Comparison of ENCODE assay signal across 23 cellular contexts in genomic region chr12:18601962-18602361, GRCh38.
"Had no signal": no experiment of that assay in that cellular context is flagged by ENCODE, and none has a peak within 500 bp of the region (broad histone marks: within the 10 kb centered on the region; RNA-seq: fewer than 3 reads in every experiment).

No MANE protein-coding gene starts in this region.

- H3K79me2 ChIP-seq: hepatocyte had no signal

- H3K27ac ChIP-seq: esophagus muscularis mucosa, foreskin keratinocyte, gastroesophageal sphincter, heart left ventricle, hepatocyte, left lung, neutrophil, pancreas, sigmoid colon, thoracic aorta, tibial nerve, upper lobe of right lung, uterus had no signal

- H3K9me3 ChIP-seq: esophagus muscularis mucosa, gastroesophageal sphincter, neutrophil, pancreas, sigmoid colon, thoracic aorta, upper lobe of right lung, uterus had no signal

- H3K4me1 ChIP-seq: esophagus muscularis mucosa, foreskin keratinocyte, gastroesophageal sphincter, heart left ventricle, left lung, pancreas, sigmoid colon, tibial nerve, upper lobe of right lung, uterus had no signal

- H3K36me3 ChIP-seq: esophagus muscularis mucosa, gastroesophageal sphincter, heart left ventricle, left lung, neutrophil, pancreas, sigmoid colon, thoracic aorta, tibial nerve, upper lobe of right lung, uterus had no signal

- H3K4me2 ChIP-seq: hepatocyte had no signal

- ATAC-seq: foreskin keratinocyte; gastroesophageal sphincter; heart left ventricle; left cardiac atrium; left lung; naive thymus-derived CD4-positive, alpha-beta T cell; pancreas; stimulated activated naive B cell treated with anti-CD40 and anti-IgM and Interleukin-4, amounts not matched to agents 10 μg/mL and 1 μg/mL and 100 μg/mL, for 72 hours; upper lobe of right lung had no signal

- FAIRE-seq: endothelial cell of umbilical vein, pancreas had no signal

- H3K27me3 ChIP-seq: esophagus muscularis mucosa, foreskin keratinocyte, gastroesophageal sphincter, heart left ventricle, hepatocyte, left lung, neutrophil, pancreas, sigmoid colon, tibial nerve, upper lobe of right lung, uterus had no signal

- H3K9me3 Mint-ChIP-seq: stimulated activated naive CD8-positive, alpha-beta T cell treated with anti-CD3 and anti-CD28 coated beads, Interleukin-15, Interleukin-2, amounts not matched to agents 100 ng/mL and 50 ng/mL, for 24 hours had no signal

- H3K27ac Mint-ChIP-seq: dendritic cell treated with granulocyte-macrophage colony-stimulating factor and Interleukin-4, amounts not matched to agents 40 ng/mL and 50 ng/mL, for 4 days; naive thymus-derived CD4-positive, alpha-beta T cell; nephron; stimulated activated naive B cell treated with anti-CD40 and anti-IgM and Interleukin-4, amounts not matched to agents 10 μg/mL and 1 μg/mL and 100 μg/mL, for 72 hours; stimulated activated naive CD8-positive, alpha-beta T cell treated with anti-CD3 and anti-CD28 coated beads, Interleukin-15, Interleukin-2, amounts not matched to agents 100 ng/mL and 50 ng/mL, for 24 hours had no signal

- H3K36me3 Mint-ChIP-seq: naive thymus-derived CD4-positive, alpha-beta T cell; stimulated activated naive B cell treated with anti-CD40 and anti-IgM and Interleukin-4, amounts not matched to agents 10 μg/mL and 1 μg/mL and 100 μg/mL, for 72 hours had no signal

- H3K4me1 Mint-ChIP-seq: naive thymus-derived CD4-positive, alpha-beta T cell; nephron; stimulated activated naive B cell treated with anti-CD40 and anti-IgM and Interleukin-4, amounts not matched to agents 10 μg/mL and 1 μg/mL and 100 μg/mL, for 72 hours had no signal

- H3K4me3 ChIP-seq: esophagus muscularis mucosa, gastroesophageal sphincter, heart left ventricle, hepatocyte, left lung, pancreas, sigmoid colon, thoracic aorta, tibial nerve, upper lobe of right lung, uterus had no signal

- H3K27me3 Mint-ChIP-seq: dendritic cell treated with granulocyte-macrophage colony-stimulating factor and Interleukin-4, amounts not matched to agents 40 ng/mL and 50 ng/mL, for 4 days; naive thymus-derived CD4-positive, alpha-beta T cell; stimulated activated naive B cell treated with anti-CD40 and anti-IgM and Interleukin-4, amounts not matched to agents 10 μg/mL and 1 μg/mL and 100 μg/mL, for 72 hours; stimulated activated naive CD8-positive, alpha-beta T cell treated with anti-CD3 and anti-CD28 coated beads, Interleukin-15, Interleukin-2, amounts not matched to agents 100 ng/mL and 50 ng/mL, for 24 hours had no signal

- H2AFZ ChIP-seq: hepatocyte had no signal

- DNase-seq: effector CD8-positive, alpha-beta T cell; foreskin keratinocyte; left cardiac atrium; left lung; mesendoderm; midbrain; naive thymus-derived CD4-positive, alpha-beta T cell; sigmoid colon; stimulated activated naive B cell treated with anti-CD40 and anti-IgM and Interleukin-4, amounts not matched to agents 10 μg/mL and 1 μg/mL and 100 μg/mL, for 72 hours; upper lobe of right lung; uterus had no signal

- H3K4me3 Mint-ChIP-seq: dendritic cell treated with granulocyte-macrophage colony-stimulating factor and Interleukin-4, amounts not matched to agents 40 ng/mL and 50 ng/mL, for 4 days; naive thymus-derived CD4-positive, alpha-beta T cell; nephron; stimulated activated naive B cell treated with anti-CD40 and anti-IgM and Interleukin-4, amounts not matched to agents 10 μg/mL and 1 μg/mL and 100 μg/mL, for 72 hours; stimulated activated naive CD8-positive, alpha-beta T cell treated with anti-CD3 and anti-CD28 coated beads, Interleukin-15, Interleukin-2, amounts not matched to agents 100 ng/mL and 50 ng/mL, for 24 hours had no signal
